ENCODE assay signal across 1 cellular context in genomic region chr3:112086857-112087524, GRCh38.
TF ChIP-seq lines count a peak whose summit lies in the region.

No MANE protein-coding gene starts in this region.

TF ChIP-seq in WTC11, 78 proteins besides CTCF, POLR2A, EP300 and RAD21 (continued from another document):
- TF ChIP-seq, protein P1, sequence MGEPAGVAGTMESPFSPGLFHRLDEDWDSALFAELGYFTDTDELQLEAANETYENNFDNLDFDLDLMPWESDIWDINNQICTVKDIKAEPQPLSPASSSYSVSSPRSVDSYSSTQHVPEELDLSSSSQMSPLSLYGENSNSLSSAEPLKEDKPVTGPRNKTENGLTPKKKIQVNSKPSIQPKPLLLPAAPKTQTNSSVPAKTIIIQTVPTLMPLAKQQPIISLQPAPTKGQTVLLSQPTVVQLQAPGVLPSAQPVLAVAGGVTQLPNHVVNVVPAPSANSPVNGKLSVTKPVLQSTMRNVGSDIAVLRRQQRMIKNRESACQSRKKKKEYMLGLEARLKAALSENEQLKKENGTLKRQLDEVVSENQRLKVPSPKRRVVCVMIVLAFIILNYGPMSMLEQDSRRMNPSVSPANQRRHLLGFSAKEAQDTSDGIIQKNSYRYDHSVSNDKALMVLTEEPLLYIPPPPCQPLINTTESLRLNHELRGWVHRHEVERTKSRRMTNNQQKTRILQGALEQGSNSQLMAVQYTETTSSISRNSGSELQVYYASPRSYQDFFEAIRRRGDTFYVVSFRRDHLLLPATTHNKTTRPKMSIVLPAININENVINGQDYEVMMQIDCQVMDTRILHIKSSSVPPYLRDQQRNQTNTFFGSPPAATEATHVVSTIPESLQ (CRISPR knock-in tag; IDR thresholded peaks at IDR 0.05): no peak
- no peak for TF ChIP-seq ZBTB43 (CRISPR knock-in tag; IDR thresholded peaks at IDR 0.05)
- TF ChIP-seq, protein P2, sequence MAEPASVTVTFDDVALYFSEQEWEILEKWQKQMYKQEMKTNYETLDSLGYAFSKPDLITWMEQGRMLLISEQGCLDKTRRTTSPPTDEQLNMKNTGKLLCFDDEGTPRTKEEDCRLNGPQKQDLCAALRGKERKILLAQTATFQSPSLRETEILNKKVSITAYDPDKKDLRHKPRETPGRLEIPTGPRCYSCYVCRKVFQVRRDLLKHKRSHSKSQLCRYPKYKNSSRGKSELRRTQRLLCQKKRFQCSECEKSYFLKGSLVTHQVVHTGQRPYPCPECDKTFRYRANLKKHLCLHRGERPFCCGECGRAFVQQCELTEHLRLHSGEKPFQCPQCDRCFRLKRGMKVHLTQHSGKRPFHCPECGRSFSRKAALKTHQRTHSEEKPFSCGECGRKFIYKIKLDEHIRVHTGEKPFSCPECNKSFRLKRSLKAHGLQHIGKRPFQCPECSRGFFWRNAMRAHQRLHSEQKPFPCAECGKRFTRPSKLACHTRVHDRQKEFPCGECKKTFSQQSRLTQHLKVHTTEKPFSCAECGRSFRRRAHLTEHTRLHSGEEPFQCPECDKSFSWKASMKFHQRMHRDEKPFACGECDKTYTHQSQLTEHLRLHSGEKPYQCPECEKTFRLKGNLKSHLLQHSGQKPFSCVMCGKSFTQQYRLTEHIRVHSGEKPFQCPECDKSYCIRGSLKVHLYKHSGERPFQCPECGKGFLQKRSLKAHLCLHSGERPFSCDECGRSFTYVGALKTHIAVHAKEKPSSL (CRISPR knock-in tag; conservative IDR thresholded peaks at IDR 0.05): no peak
- TF ChIP-seq ATF2 (CRISPR knock-in tag; IDR thresholded peaks at IDR 0.05; ENCODE audit: borderline replicate concordance, low read depth): no peak
- no peak for TF ChIP-seq ZNF396 (CRISPR knock-in tag; IDR thresholded peaks at IDR 0.05; ENCODE audit: borderline replicate concordance)
- TF ChIP-seq, protein P3, sequence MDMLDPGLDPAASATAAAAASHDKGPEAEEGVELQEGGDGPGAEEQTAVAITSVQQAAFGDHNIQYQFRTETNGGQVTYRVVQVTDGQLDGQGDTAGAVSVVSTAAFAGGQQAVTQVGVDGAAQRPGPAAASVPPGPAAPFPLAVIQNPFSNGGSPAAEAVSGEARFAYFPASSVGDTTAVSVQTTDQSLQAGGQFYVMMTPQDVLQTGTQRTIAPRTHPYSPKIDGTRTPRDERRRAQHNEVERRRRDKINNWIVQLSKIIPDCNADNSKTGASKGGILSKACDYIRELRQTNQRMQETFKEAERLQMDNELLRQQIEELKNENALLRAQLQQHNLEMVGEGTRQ (CRISPR knock-in tag; IDR thresholded peaks at IDR 0.05): no peak
- TF ChIP-seq, protein P4, sequence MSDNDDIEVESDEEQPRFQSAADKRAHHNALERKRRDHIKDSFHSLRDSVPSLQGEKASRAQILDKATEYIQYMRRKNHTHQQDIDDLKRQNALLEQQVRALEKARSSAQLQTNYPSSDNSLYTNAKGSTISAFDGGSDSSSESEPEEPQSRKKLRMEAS (CRISPR knock-in tag; IDR thresholded peaks at IDR 0.05): no peak
